ENCODE assay signal across 1 cellular context in the genomic region with DNA sequence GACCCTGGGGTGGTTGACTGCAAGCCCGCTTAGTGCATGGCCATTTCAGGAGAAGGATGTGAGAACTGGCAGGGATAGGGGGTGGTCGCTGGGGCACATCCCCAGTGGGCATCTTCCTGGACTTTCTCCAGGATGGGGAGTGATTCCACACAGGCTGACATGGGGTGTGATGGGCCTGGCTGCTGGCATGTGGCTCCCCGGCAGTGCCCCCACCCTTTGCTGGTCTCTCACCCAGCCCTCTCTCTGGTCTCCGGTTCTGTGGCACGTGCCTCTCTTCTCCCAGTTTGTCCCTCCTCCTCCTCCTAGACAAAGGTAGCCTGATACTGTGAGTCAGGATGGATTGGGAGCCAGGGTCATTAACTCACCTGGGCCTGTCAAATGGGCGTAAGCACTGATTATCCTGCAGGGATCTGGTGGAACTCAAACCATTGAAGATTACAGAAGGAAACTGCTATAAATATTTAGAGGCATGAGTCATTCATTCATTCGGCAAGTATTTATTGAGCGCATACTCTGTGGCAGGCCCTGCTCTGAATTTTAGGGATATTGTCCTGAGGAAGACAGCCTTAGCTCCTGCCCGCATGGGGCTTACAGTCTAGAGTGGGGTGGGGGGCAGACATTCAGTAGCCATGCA.
A peak's percentile ranks its signal among the peaks of the same experiment; 100 is the strongest.
TF ChIP-seq lines count a peak whose summit lies in the region.

No MANE protein-coding gene starts in this region.

TF ChIP-seq in IMR-90, 13 proteins besides CTCF, POLR2A, EP300 and RAD21:
- TF ChIP-seq MXI1 (IDR thresholded peaks at IDR 0.05; ENCODE audit: borderline replicate concordance, low read depth, low read length) (no peak), ELK1 (IDR thresholded peaks at IDR 0.05; ENCODE audit: borderline replicate concordance, low read depth, low read length) (no peak), FOS (IDR thresholded peaks at IDR 0.05; ENCODE audit: low read depth, low read length) (peak; percentile 47; the same call in 1 of the 2 replicates), RCOR1 (IDR thresholded peaks at IDR 0.05; ENCODE audit: insufficient replicate concordance, low read length) (peak; percentile 27), SMC3 (IDR thresholded peaks at IDR 0.05; ENCODE audit: low read depth, low read length) (no peak), CHD1 (IDR thresholded peaks at IDR 0.05; ENCODE audit: low read depth, low read length) (no peak)
